ENCODE assay signal across 1 cellular context in the genomic region with DNA sequence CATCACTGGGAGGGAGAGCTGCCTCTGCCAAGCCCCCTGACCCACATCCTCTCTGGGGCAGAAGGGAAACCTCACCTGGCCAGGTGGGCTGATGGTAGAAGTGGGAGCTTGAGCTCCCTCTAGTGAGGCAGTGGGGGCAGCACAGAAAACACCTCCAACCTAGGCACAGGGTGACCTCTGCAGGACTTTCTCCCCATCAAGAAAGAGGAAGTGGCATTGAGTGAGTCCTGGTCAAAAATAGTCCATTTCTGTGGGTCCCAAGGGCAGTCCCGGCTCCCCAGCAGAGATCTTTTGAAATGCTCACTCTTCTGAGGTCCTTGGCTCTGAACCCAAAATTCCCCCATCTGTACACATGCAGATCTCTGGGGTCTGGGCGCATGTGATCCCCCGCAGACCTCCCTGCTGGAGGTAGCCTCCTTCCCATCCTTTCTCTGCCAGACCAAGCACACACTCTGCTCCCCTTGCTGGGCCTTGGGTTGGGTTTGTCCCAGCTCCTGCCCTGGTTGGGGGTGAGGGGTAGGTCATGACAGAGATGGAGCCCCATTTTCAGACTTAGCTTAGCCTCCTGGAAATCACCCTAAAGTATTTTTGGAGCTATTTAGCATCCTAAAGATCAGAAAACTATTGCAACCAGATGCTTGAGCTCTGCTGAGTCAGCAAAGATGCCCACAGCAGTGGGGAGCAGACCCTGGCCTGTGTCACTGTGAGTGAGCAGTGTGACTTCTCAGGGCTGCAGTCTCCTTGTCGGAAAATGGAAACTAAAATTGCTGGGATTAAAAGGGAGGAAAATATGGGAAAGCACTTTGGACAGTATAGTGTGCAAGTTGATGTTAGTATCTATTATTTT.
A peak's percentile ranks its signal among the peaks of the same experiment; 100 is the strongest.
TF ChIP-seq lines count a peak whose summit lies in the region.

No MANE protein-coding gene starts in this region.

TF ChIP-seq in GM12878, 131 proteins besides CTCF, POLR2A, EP300 and RAD21 (continued from another document):
- TF ChIP-seq PBX3 (IDR thresholded peaks at IDR 0.05; ENCODE audit: insufficient replicate concordance, low read depth, low read length) = no peak
- peak; percentile 64 for TF ChIP-seq NBN (IDR thresholded peaks at IDR 0.05)
- no peak for TF ChIP-seq KAT2A (conservative IDR thresholded peaks at IDR 0.05; ENCODE audit: control insufficient read depth, low read depth, low read length)
- TF ChIP-seq SREBF1 (IDR thresholded peaks at IDR 0.05; ENCODE audit: low read length) = no peak
- TF ChIP-seq SUPT20H (IDR thresholded peaks at IDR 0.05; ENCODE audit: borderline replicate concordance, control insufficient read depth, low read depth, low read length) = no peak
- no peak for TF ChIP-seq NR2C1 (IDR thresholded peaks at IDR 0.05)
- TF ChIP-seq NFIC (IDR thresholded peaks at IDR 0.05; ENCODE audit: low read depth, low read length) = no peak
- TF ChIP-seq GATAD2B (conservative IDR thresholded peaks at IDR 0.05; ENCODE audit: low read depth) = 0 out of 2 replicates have a peak, but pooled peaks have one; percentile 37
- no peak for TF ChIP-seq NRF1 (conservative IDR thresholded peaks at IDR 0.05; ENCODE audit: low read depth, low read length)
- TF ChIP-seq CBFB (IDR thresholded peaks at IDR 0.05; ENCODE audit: low read depth) = no peak
- TF ChIP-seq TARDBP (IDR thresholded peaks at IDR 0.05; ENCODE audit: borderline replicate concordance) = no peak
- TF ChIP-seq POLR2AphosphoS2 (IDR thresholded peaks at IDR 0.05; ENCODE audit: low read depth, low read length) = no peak
- TF ChIP-seq, protein P1, sequence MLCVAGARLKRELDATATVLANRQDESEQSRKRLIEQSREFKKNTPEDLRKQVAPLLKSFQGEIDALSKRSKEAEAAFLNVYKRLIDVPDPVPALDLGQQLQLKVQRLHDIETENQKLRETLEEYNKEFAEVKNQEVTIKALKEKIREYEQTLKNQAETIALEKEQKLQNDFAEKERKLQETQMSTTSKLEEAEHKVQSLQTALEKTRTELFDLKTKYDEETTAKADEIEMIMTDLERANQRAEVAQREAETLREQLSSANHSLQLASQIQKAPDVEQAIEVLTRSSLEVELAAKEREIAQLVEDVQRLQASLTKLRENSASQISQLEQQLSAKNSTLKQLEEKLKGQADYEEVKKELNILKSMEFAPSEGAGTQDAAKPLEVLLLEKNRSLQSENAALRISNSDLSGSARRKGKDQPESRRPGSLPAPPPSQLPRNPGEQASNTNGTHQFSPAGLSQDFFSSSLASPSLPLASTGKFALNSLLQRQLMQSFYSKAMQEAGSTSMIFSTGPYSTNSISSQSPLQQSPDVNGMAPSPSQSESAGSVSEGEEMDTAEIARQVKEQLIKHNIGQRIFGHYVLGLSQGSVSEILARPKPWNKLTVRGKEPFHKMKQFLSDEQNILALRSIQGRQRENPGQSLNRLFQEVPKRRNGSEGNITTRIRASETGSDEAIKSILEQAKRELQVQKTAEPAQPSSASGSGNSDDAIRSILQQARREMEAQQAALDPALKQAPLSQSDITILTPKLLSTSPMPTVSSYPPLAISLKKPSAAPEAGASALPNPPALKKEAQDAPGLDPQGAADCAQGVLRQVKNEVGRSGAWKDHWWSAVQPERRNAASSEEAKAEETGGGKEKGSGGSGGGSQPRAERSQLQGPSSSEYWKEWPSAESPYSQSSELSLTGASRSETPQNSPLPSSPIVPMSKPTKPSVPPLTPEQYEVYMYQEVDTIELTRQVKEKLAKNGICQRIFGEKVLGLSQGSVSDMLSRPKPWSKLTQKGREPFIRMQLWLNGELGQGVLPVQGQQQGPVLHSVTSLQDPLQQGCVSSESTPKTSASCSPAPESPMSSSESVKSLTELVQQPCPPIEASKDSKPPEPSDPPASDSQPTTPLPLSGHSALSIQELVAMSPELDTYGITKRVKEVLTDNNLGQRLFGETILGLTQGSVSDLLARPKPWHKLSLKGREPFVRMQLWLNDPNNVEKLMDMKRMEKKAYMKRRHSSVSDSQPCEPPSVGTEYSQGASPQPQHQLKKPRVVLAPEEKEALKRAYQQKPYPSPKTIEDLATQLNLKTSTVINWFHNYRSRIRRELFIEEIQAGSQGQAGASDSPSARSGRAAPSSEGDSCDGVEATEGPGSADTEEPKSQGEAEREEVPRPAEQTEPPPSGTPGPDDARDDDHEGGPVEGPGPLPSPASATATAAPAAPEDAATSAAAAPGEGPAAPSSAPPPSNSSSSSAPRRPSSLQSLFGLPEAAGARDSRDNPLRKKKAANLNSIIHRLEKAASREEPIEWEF (IDR thresholded peaks at IDR 0.05; ENCODE audit: insufficient replicate concordance, low read depth, low read length) = no peak
- no peak for TF ChIP-seq MTA3 (IDR thresholded peaks at IDR 0.05; ENCODE audit: borderline replicate concordance, low read length)
- TF ChIP-seq, protein P2, sequence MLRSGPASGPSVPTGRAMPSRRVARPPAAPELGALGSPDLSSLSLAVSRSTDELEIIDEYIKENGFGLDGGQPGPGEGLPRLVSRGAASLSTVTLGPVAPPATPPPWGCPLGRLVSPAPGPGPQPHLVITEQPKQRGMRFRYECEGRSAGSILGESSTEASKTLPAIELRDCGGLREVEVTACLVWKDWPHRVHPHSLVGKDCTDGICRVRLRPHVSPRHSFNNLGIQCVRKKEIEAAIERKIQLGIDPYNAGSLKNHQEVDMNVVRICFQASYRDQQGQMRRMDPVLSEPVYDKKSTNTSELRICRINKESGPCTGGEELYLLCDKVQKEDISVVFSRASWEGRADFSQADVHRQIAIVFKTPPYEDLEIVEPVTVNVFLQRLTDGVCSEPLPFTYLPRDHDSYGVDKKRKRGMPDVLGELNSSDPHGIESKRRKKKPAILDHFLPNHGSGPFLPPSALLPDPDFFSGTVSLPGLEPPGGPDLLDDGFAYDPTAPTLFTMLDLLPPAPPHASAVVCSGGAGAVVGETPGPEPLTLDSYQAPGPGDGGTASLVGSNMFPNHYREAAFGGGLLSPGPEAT (IDR thresholded peaks at IDR 0.05; ENCODE audit: low read depth) = no peak
- TF ChIP-seq, protein P3, sequence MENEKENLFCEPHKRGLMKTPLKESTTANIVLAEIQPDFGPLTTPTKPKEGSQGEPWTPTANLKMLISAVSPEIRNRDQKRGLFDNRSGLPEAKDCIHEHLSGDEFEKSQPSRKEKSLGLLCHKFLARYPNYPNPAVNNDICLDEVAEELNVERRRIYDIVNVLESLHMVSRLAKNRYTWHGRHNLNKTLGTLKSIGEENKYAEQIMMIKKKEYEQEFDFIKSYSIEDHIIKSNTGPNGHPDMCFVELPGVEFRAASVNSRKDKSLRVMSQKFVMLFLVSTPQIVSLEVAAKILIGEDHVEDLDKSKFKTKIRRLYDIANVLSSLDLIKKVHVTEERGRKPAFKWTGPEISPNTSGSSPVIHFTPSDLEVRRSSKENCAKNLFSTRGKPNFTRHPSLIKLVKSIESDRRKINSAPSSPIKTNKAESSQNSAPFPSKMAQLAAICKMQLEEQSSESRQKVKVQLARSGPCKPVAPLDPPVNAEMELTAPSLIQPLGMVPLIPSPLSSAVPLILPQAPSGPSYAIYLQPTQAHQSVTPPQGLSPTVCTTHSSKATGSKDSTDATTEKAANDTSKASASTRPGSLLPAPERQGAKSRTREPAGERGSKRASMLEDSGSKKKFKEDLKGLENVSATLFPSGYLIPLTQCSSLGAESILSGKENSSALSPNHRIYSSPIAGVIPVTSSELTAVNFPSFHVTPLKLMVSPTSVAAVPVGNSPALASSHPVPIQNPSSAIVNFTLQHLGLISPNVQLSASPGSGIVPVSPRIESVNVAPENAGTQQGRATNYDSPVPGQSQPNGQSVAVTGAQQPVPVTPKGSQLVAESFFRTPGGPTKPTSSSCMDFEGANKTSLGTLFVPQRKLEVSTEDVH (IDR thresholded peaks at IDR 0.05; ENCODE audit: low read depth, partially characterized antibody) = no peak
TF ChIP-seq in GM12878: peak in this region for 30.
